1 cellular context compared by ENCODE assay signal in genomic region chr5:10441992-10442435, GRCh38.
TF ChIP-seq lines count a peak whose summit lies in the region.

No MANE protein-coding gene starts in this region.

TF ChIP-seq in HEK293, 187 proteins besides CTCF, POLR2A, EP300 and RAD21 (continued from another document):
- TF ChIP-seq, protein P1, sequence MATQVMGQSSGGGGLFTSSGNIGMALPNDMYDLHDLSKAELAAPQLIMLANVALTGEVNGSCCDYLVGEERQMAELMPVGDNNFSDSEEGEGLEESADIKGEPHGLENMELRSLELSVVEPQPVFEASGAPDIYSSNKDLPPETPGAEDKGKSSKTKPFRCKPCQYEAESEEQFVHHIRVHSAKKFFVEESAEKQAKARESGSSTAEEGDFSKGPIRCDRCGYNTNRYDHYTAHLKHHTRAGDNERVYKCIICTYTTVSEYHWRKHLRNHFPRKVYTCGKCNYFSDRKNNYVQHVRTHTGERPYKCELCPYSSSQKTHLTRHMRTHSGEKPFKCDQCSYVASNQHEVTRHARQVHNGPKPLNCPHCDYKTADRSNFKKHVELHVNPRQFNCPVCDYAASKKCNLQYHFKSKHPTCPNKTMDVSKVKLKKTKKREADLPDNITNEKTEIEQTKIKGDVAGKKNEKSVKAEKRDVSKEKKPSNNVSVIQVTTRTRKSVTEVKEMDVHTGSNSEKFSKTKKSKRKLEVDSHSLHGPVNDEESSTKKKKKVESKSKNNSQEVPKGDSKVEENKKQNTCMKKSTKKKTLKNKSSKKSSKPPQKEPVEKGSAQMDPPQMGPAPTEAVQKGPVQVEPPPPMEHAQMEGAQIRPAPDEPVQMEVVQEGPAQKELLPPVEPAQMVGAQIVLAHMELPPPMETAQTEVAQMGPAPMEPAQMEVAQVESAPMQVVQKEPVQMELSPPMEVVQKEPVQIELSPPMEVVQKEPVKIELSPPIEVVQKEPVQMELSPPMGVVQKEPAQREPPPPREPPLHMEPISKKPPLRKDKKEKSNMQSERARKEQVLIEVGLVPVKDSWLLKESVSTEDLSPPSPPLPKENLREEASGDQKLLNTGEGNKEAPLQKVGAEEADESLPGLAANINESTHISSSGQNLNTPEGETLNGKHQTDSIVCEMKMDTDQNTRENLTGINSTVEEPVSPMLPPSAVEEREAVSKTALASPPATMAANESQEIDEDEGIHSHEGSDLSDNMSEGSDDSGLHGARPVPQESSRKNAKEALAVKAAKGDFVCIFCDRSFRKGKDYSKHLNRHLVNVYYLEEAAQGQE (tag by site-specific recombination; IDR thresholded peaks at IDR 0.05): peak; percentile 91
TF ChIP-seq in HEK293: peak in this region for 14.
